Comparison of ENCODE assay signal across 7 cellular contexts in the genomic region with DNA sequence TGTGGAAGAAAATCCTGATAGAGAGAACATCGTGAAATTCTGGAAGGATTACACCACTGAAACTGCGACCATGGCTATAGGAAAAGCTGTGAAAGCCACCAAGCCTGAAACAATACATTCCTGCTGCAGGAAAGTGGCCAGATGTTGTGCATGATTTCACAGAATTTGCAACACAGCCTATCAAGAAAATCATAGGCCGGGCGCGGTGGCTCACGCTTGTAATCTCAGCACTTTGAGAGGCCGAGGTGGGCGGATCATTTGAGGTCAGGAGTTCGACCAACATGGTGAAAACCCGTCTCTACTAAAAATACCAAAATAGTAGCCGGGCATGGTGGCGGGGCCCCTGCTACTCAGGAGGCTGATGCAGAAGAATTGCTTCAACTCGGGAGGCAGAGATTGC.
"Had no signal": no experiment of that assay in that cellular context is flagged by ENCODE, and none has a peak within 500 bp of the region (broad histone marks: within the 10 kb centered on the region; RNA-seq: fewer than 3 reads in every experiment).

No MANE protein-coding gene starts in this region.

- H2AFZ ChIP-seq: GM23248 had no signal

- H3K27me3 Mint-ChIP-seq: IgD-negative memory B cell had no signal

- DNase-seq: GM23248, H9, HCEC 1CT, KBM-7 had no signal

- H3K27ac Mint-ChIP-seq: H9, IgD-negative memory B cell had no signal

- H3K9me3 Mint-ChIP-seq: H9 had no signal

- H3K27ac ChIP-seq: GM23248, HL-60 had no signal

- H3K4me1 Mint-ChIP-seq: IgD-negative memory B cell had no signal

- H3K4me3 ChIP-seq: GM23248 had no signal

- H3K9ac ChIP-seq: GM23248 had no signal

- ATAC-seq: HepG2 had no signal

- H3K4me3 Mint-ChIP-seq: H9, IgD-negative memory B cell had no signal

- H3K36me3 Mint-ChIP-seq: IgD-negative memory B cell had no signal
